Comparison of ENCODE assay signal across 16 cellular contexts in genomic region chr12:79274571-79275064, GRCh38.
A peak's percentile ranks its signal among the peaks of the same experiment; 100 is the strongest.
DNase-seq lines count a peak whose midpoint lies in the region; ATAC-seq and TF ChIP-seq lines count a peak whose summit lies in the region.
"Had no signal": no experiment of that assay in that cellular context is flagged by ENCODE, and none has a peak within 500 bp of the region (broad histone marks: within the 10 kb centered on the region; RNA-seq: fewer than 3 reads in every experiment).

No MANE protein-coding gene starts in this region.

- no peak overlapping the region for H3K4me3 ChIP-seq in AG10803 (ENCODE audit: low read length)
- H3K4me3 ChIP-seq in sigmoid colon = no peak overlapping the region
- H3K4me3 ChIP-seq: gastrocnemius medialis had no signal

- DNase-seq in AG10803 (ENCODE audit: low read depth) (peak; percentile 4), M059J (ENCODE audit: low read depth) (peak; percentile 19), RPMI8226 (peak; percentile 93), sigmoid colon (no peak), NCI-H1048 (lab: John Stamatoyannopoulos, UW) (no peak)
- DNase-seq in activated CD4-positive, alpha-beta T cell treated with anti-CD3 and anti-CD28 coated beads for 4 hours = no peak
- DNase-seq: activated naive CD4-positive, alpha-beta T cell; BE2C; effector CD8-positive, alpha-beta T cell; gastrocnemius medialis; NCI-H1436 treated with DMSO at 0.1 percent for 48 hours; stimulated activated CD4-positive, alpha-beta T cell treated with anti-CD3 and anti-CD28 coated beads, Interleukin-4, amount 100 ng/mL, for 4 hours; T-helper 9 cell had no signal

- no peaks in the 10 kb centered on the region for H3K36me3 ChIP-seq in sigmoid colon
- H3K36me3 ChIP-seq: gastrocnemius medialis had no signal

- TF ChIP-seq POLR2A in sigmoid colon (IDR thresholded peaks at IDR 0.05) = no peak

- no peaks in the 10 kb centered on the region for H3K4me1 ChIP-seq in sigmoid colon
- H3K4me1 ChIP-seq: BE2C, gastrocnemius medialis had no signal

- H3K27me3 ChIP-seq in sigmoid colon = no peaks in the 10 kb centered on the region
- H3K27me3 ChIP-seq: BE2C, gastrocnemius medialis had no signal

- no peaks in the 10 kb centered on the region for H3K9me3 ChIP-seq in sigmoid colon
- H3K9me3 ChIP-seq: BE2C, gastrocnemius medialis had no signal

- peak; percentile 45 for ATAC-seq in GM21367 (IDR thresholded peaks at IDR 0.05; ENCODE audit: unreplicated experiment)
- ATAC-seq in GM21515 (IDR thresholded peaks at IDR 0.05; ENCODE audit: unreplicated experiment) = no peak
- ATAC-seq: gastrocnemius medialis, Panc1 had no signal

- WGBS in sigmoid colon, 2 donors = 77 to 85% methylated on average over 1 of the region's 1 CpG

- intact Hi-C loops in sigmoid colon (cut with DNase I) = no loop called here

- TF ChIP-seq EP300 in sigmoid colon (IDR thresholded peaks at IDR 0.05) = no peak

- no peak for TF ChIP-seq CTCF in AG10803 (conservative IDR thresholded peaks at IDR 0.05; ENCODE audit: low read length)
- no peak for TF ChIP-seq CTCF in sigmoid colon (IDR thresholded peaks at IDR 0.05)

- no peak overlapping the region for H3K27ac ChIP-seq in sigmoid colon
- H3K27ac ChIP-seq: gastrocnemius medialis had no signal

Comparison
In these comparisons a context has a peak if more than half of its experiments do, and no peak if none do; other contexts are left out.
1. DNase-seq: peak in AG10803 (single experiment), M059J (single experiment) and RPMI8226 (single experiment); none in sigmoid colon (single experiment), NCI-H1048 (single experiment) and activated CD4-positive, alpha-beta T cell treated with anti-CD3 and anti-CD28 coated beads for 4 hours (0 of 2).